ENCODE assay signal across 2 cellular contexts in genomic region chr17:34299918-34300600, GRCh38.
TF ChIP-seq lines count a peak whose summit lies in the region.

No MANE protein-coding gene starts in this region.

TF ChIP-seq in IMR-90, 13 proteins besides CTCF, POLR2A, EP300 and RAD21:
- TF ChIP-seq CEBPB (IDR thresholded peaks at IDR 0.05; ENCODE audit: low read depth, low read length) (peak; percentile 6; the same call in 1 of the 2 replicates), FOS (IDR thresholded peaks at IDR 0.05; ENCODE audit: low read depth, low read length) (peak; percentile 10; the same call in 1 of the 2 replicates), MXI1 (IDR thresholded peaks at IDR 0.05; ENCODE audit: borderline replicate concordance, low read depth, low read length) (no peak), MAFK (IDR thresholded peaks at IDR 0.05; ENCODE audit: low read depth, low read length) (peak; percentile 57; the same call in 1 of the 2 replicates), USF2 (IDR thresholded peaks at IDR 0.05; ENCODE audit: low read depth, low read length) (peak; percentile 8; the same call in 1 of the 2 replicates)

TF ChIP-seq in SK-N-SH, 30 proteins besides CTCF, POLR2A, EP300 and RAD21:
- TF ChIP-seq GABPA (IDR thresholded peaks at IDR 0.05; ENCODE audit: low read depth): no peak
- peak; percentile 34; the same call in 1 of the 2 replicates for TF ChIP-seq FOSL2 (IDR thresholded peaks at IDR 0.05; ENCODE audit: borderline replicate concordance, low read depth)
- TF ChIP-seq JUND (IDR thresholded peaks at IDR 0.05): 0 out of 2 replicates have a peak, but pooled peaks have one; percentile 4
- no peak for TF ChIP-seq GATA2 (CRISPR knock-in tag; IDR thresholded peaks at IDR 0.05)
- no peak for TF ChIP-seq RCOR1 (IDR thresholded peaks at IDR 0.05; ENCODE audit: low read length)
- no peak for TF ChIP-seq TAF1 (IDR thresholded peaks at IDR 0.05; ENCODE audit: borderline replicate concordance, low read depth, low read length)
- peak; percentile 30; the same call in 1 of the 2 replicates for TF ChIP-seq TCF12 (IDR thresholded peaks at IDR 0.05)
- no peak for TF ChIP-seq REST (IDR thresholded peaks at IDR 0.05; ENCODE audit: low read depth, low read length)
- TF ChIP-seq FOXJ3 (CRISPR knock-in tag; IDR thresholded peaks at IDR 0.05): no peak
- no peak for TF ChIP-seq ELF1 (IDR thresholded peaks at IDR 0.05)
- no peak for TF ChIP-seq MXI1 (IDR thresholded peaks at IDR 0.05; ENCODE audit: low read depth, low read length)
- TF ChIP-seq IRF3 (IDR thresholded peaks at IDR 0.05; ENCODE audit: low read depth, low read length): no peak
- TF ChIP-seq POLR2AphosphoS5 (IDR thresholded peaks at IDR 0.05; ENCODE audit: low read depth, low read length): no peak
- no peak for TF ChIP-seq SMC3 (IDR thresholded peaks at IDR 0.05; ENCODE audit: low read depth, low read length)
- no peak for TF ChIP-seq YY1 (IDR thresholded peaks at IDR 0.05; ENCODE audit: low read depth)
